Comparison of ENCODE assay signal across 8 cellular contexts in the genomic region with DNA sequence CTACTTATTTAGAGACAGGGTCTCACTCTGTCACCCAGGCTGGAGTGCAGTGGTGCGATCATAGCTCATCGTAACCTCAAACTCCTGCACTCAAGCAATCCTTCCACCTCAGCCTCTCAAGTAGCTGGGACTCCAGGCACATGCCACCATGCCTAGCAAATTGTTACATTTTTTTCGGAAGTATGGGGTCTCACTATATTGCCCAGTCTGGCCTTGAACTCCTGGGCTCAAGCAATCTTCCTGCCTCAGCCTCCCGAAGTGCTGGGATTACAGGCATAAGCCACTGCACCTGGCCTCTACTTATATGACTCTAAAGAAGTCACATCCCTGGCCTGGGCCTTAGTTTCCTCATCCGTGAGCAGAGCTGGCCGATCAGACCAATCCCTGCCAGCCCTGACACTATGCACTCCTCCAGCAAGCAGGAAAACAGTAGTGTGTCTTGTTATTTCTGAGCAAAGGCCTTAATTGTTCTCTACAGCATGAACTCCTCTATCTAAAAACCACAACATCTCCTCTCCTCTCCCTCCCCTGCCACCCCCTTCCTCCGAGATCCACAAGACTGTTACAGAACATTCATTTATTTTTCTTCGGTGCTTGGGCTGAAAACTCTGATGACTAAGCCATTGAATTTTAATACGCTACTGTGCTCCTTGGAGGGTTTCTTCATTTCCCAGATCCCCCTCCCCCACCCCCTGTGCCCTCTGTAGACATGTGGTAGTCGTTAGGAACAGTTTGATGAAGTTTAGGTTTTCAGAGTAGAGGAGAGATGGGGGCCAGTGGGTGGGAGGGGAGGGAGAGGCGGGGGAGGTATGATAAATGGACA.
A peak's percentile ranks its signal among the peaks of the same experiment; 100 is the strongest.
DNase-seq lines count a peak whose midpoint lies in the region; TF ChIP-seq lines count a peak whose summit lies in the region.

No MANE protein-coding gene starts in this region.

- TF ChIP-seq CTCF in fibroblast of mammary gland (conservative IDR thresholded peaks at IDR 0.05; ENCODE audit: control insufficient read depth, insufficient read depth, low read depth, low read length) (no peak), spleen (IDR thresholded peaks at IDR 0.05 in 8 of 11, conservative IDR thresholded peaks at IDR 0.05 in 3 of 11) (no peak)

- in situ Hi-C loops in G401 (cut with HindIII; ENCODE audit: low sequenced_read_pairs) = no loop called here

- TF ChIP-seq POLR2A in spleen (IDR thresholded peaks at IDR 0.05) = no peak

- H3K4me3 ChIP-seq in fibroblast of mammary gland (ENCODE audit: control insufficient read depth, low read depth, low read length) (no peak overlapping the region), spleen (no peak overlapping the region)

- peak; percentile 4 for DNase-seq in G401 (ENCODE audit: low spot score)
- peak; percentile 96 for DNase-seq in RPMI7951 (ENCODE audit: low read depth)
- DNase-seq in fibroblast of mammary gland (ENCODE audit: low read depth) = peak; percentile 96
- DNase-seq in posterior cingulate gyrus = peak in 6 of 10 donors; percentile 27 to 90 (median 40)
- no peak for DNase-seq in NCI-H82 (lab: John Stamatoyannopoulos, UW)
- no peak for DNase-seq in SW 1271 (lab: John Stamatoyannopoulos, UW)
- DNase-seq in spleen = no peak
- no peak for DNase-seq in NCI-H524 treated with DMSO at 0.1 percent for 48 hours (lab: John Stamatoyannopoulos, UW)

- intact Hi-C loops in posterior cingulate gyrus (cut with DNase I) (no loop called here), spleen (cut with DNase I; ENCODE audit: low total_unique reads) (no loop called here)

- peaks cover 0 to 4% (median 0%) of the 10 kb centered on the region in 7 donors for H3K27me3 ChIP-seq in spleen (replicated peaks in 1 of 7)

- 44 to 58% (median 51%) methylated on average over 11 of the region's 11 CpGs for WGBS in spleen, 5 donors

- H3K4me1 ChIP-seq in spleen = peaks cover 0 to 25% (median 1%) of the 10 kb centered on the region in 6 donors

- no peaks in the 10 kb centered on the region for H3K36me3 ChIP-seq in spleen

- H3K27ac ChIP-seq in spleen = no peak overlapping the region

- H3K9me3 ChIP-seq in spleen = no peaks in the 10 kb centered on the region

Comparison
In these comparisons a context has a peak if more than half of its experiments do, and no peak if none do; other contexts are left out.
1. DNase-seq: peak in G401 (single experiment), RPMI7951 (single experiment), fibroblast of mammary gland (single experiment) and posterior cingulate gyrus (6 of 10); none in NCI-H82 (single experiment), SW 1271 (0 of 2), spleen (single experiment) and NCI-H524 treated with DMSO at 0.1 percent for 48 hours (single experiment).